Comparison of ENCODE assay signal across 8 cellular contexts in genomic region chr19:9917322-9917721, GRCh38. TPM values are rescaled to one million over a fixed set of nuclear protein-coding genes. Genes with fewer than 3 reads are reported as not detected.
A peak's percentile ranks its signal among the peaks of the same experiment; 100 is the strongest.
DNase-seq lines count a peak whose midpoint lies in the region; ATAC-seq lines count a peak whose summit lies in the region.

No MANE protein-coding gene starts in this region.

- DNase-seq in CMK (ENCODE audit: low read depth) (peak; percentile 40), HuH-7 (ENCODE audit: low spot score) (peak; percentile 79), SKM-1 (lab: John Stamatoyannopoulos, UW; ENCODE audit: unreplicated experiment) (peak; percentile 47), foreskin melanocyte (peak; percentile 50), superior temporal gyrus (ENCODE audit: extremely low spot score) (peak; percentile 52), GF-D8 (lab: John Stamatoyannopoulos, UW) (no peak)
- no peak for DNase-seq in naive thymus-derived CD4-positive, alpha-beta T cell

- H3K4me3 Mint-ChIP-seq in naive thymus-derived CD4-positive, alpha-beta T cell: peak overlapping the region in 2 of 10 donors; percentile 15 to 48

- no peak for ATAC-seq in naive thymus-derived CD4-positive, alpha-beta T cell
- ATAC-seq in GM19351 (IDR thresholded peaks at IDR 0.05; ENCODE audit: unreplicated experiment): no peak

- H3K9me3 ChIP-seq in naive thymus-derived CD4-positive, alpha-beta T cell (ENCODE audit: control insufficient read depth in 2 of 3, low read length in 3 of 3): no peaks in the 10 kb centered on the region

- H3K4me1 ChIP-seq in naive thymus-derived CD4-positive, alpha-beta T cell (ENCODE audit: control insufficient read depth in 2 of 2, insufficient read depth in 2 of 2, low read length in 2 of 2): peaks cover 3 to 5% of the 10 kb centered on the region in 2 donors

- H3K27me3 Mint-ChIP-seq in naive thymus-derived CD4-positive, alpha-beta T cell: peaks cover 21 to 36% (median 32%) of the 10 kb centered on the region in 5 donors

- no peaks in the 10 kb centered on the region for H3K36me3 Mint-ChIP-seq in naive thymus-derived CD4-positive, alpha-beta T cell

- POLR2A ChIA-PET in naive thymus-derived CD4-positive, alpha-beta T cell (lab: Charles Lee): no interaction called here

- no peaks in the 10 kb centered on the region for H3K9me3 Mint-ChIP-seq in naive thymus-derived CD4-positive, alpha-beta T cell

- H3K4me1 Mint-ChIP-seq in naive thymus-derived CD4-positive, alpha-beta T cell: peaks cover 6 to 12% (median 9%) of the 10 kb centered on the region in 7 donors

- H3K4me3 ChIP-seq in naive thymus-derived CD4-positive, alpha-beta T cell (ENCODE audit: low read length): no peak overlapping the region

- intact Hi-C loops in naive thymus-derived CD4-positive, alpha-beta T cell (cut with micrococcal nuclease): no loop called here

- CTCF ChIA-PET in naive thymus-derived CD4-positive, alpha-beta T cell (lab: Charles Lee): interaction anchor here (0.6 kb wide), 1 partner anchor 70 kb away, joined by 3 read pairs; no protein-coding TSS in a partner anchor

- H3K27me3 ChIP-seq in naive thymus-derived CD4-positive, alpha-beta T cell (ENCODE audit: control insufficient read depth in 2 of 2, insufficient read depth in 2 of 2, low read length in 2 of 2): peaks cover 0 to 13% of the 10 kb centered on the region in 2 donors

- no peaks in the 10 kb centered on the region for H3K36me3 ChIP-seq in naive thymus-derived CD4-positive, alpha-beta T cell (ENCODE audit: control insufficient read depth in 2 of 3, insufficient read depth in 3 of 3, low read length in 3 of 3)

- peak overlapping the region in 2 of 9 donors; percentile 22 to 35 for H3K27ac Mint-ChIP-seq in naive thymus-derived CD4-positive, alpha-beta T cell

- no peak overlapping the region for H3K27ac ChIP-seq in naive thymus-derived CD4-positive, alpha-beta T cell (ENCODE audit: low read depth, low read length)

RNA-seq across cellular contexts. Expression of gene OLFM2, which starts 19.0 kb away (rescaled TPM):
- total RNA-seq in naive thymus-derived CD4-positive, alpha-beta T cell: 10 to 100 TPM in 3 of 5 experiments, 1 to 10 TPM in 2; 6.2 to 19.4 (median 14.9) TPM
- 10 to 100 TPM in 1 of 2 donors, 1 to 10 TPM in 1; 9.2 to 15.9 TPM for polyA plus RNA-seq in naive thymus-derived CD4-positive, alpha-beta T cell

Comparison
In these comparisons a context has a peak if more than half of its experiments do, and no peak if none do; other contexts are left out.
1. DNase-seq: peak in CMK (single experiment), HuH-7 (single experiment), SKM-1 (single experiment), foreskin melanocyte (single experiment) and superior temporal gyrus (single experiment); none in GF-D8 (single experiment) and naive thymus-derived CD4-positive, alpha-beta T cell (0 of 9).